ENCODE assay signal across 13 cellular contexts in the genomic region with DNA sequence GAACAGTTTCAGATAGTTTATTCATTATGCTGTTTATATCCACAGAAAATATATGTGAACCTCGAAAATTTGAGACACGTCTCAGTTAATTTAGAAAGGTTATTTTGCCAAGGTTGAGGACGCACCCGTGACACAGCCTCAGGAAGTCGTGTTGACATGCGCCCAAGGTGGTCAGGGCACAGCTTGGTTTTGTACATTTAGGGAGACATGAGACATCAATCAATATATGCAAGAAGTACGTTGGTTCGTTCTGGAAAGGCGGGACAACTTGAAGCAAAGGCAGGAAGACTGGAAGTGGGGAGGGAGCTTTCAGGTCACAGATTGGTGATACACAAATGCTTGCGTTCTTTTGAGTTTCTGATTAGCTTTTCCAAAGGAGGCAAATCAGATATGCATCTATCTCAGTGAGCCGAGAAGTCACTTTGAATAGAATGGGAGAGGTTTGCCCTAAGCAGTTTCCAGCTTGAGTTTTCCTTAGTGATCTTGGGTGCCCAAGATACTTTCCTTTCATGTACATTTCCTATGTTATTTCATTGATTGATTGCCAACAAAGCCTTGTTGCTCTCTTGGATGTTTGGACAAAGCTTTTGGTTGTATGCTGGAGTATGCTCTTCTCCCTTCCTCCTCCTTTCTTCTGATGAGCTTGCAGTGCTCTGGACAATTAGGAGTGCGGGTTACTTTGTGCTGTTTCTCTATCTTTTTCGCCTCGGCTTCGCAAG. TPM values are rescaled to one million over a fixed set of nuclear protein-coding genes. Genes with fewer than 3 reads are reported as not detected.
DNase-seq lines count a peak whose midpoint lies in the region; FAIRE-seq and TF ChIP-seq lines count a peak whose summit lies in the region.
"Had no signal": no experiment of that assay in that cellular context is flagged by ENCODE, and none has a peak within 500 bp of the region (broad histone marks: within the 10 kb centered on the region; RNA-seq: fewer than 3 reads in every experiment).

No MANE protein-coding gene starts in this region.

- H3K4me3 ChIP-seq in endocrine pancreas (ENCODE audit: control insufficient read depth, insufficient read depth, low read length) (peak overlapping the region; percentile 63), parathyroid adenoma (ENCODE audit: low read depth, low read length) (peak overlapping the region; percentile 2), H7 (ENCODE audit: insufficient read depth, low read depth, low read length) (no peak overlapping the region)
- H3K4me3 ChIP-seq: stomach had no signal

- H3K27ac ChIP-seq in parathyroid adenoma, result peak overlapping the region; percentile 11
- H3K27ac ChIP-seq: stomach had no signal

- peaks cover 8% of the 10 kb centered on the region for H3K79me2 ChIP-seq in parathyroid adenoma

- no peaks in the 10 kb centered on the region for H3K27me3 ChIP-seq in endocrine pancreas (ENCODE audit: control insufficient read depth, insufficient read depth, low read length)
- no peaks in the 10 kb centered on the region for H3K27me3 ChIP-seq in parathyroid adenoma (ENCODE audit: control insufficient read depth, insufficient read depth, low read length)
- no peaks in the 10 kb centered on the region for H3K27me3 ChIP-seq in H7 (ENCODE audit: control insufficient read depth, insufficient read depth, low read length)
- H3K27me3 ChIP-seq: stomach had no signal

- DNase-seq in GM12891 (ENCODE audit: insufficient read length, low spot score) (no peak), NCI-H2227 (lab: John Stamatoyannopoulos, UW; ENCODE audit: unreplicated experiment) (peak; percentile 50), H7 (no peak), GM12892 (ENCODE audit: insufficient read length) (no peak), NCI-H1694 (lab: John Stamatoyannopoulos, UW) (no peak), cerebellum (ENCODE audit: low spot score) (no peak)
- DNase-seq: activated CD8-positive, alpha-beta memory T cell treated with anti-CD3 and anti-CD28 coated beads, Interleukin-2, amount 50 U/mL, for 4 hours; kidney glomerular epithelial cell; stimulated activated CD4-positive, alpha-beta T cell treated with anti-CD3 and anti-CD28 coated beads, Interleukin-15, amount 100 ng/mL, for 24 hours; stomach had no signal

- H3K4me1 ChIP-seq in endocrine pancreas (ENCODE audit: control insufficient read depth, insufficient read depth, low read length), result peaks cover 15% of the 10 kb centered on the region
- H3K4me1 ChIP-seq in parathyroid adenoma, result peaks cover 16% of the 10 kb centered on the region

- H3K9ac ChIP-seq in endocrine pancreas (ENCODE audit: control insufficient read depth, insufficient read depth, low read length) (no peak overlapping the region), parathyroid adenoma (no peak overlapping the region)

- H3K36me3 ChIP-seq in endocrine pancreas (ENCODE audit: control insufficient read depth, insufficient read depth, low read length) (no peaks in the 10 kb centered on the region), parathyroid adenoma (ENCODE audit: control insufficient read depth, insufficient read depth, low read length) (no peaks in the 10 kb centered on the region), H7 (replicated peaks; ENCODE audit: control insufficient read depth, insufficient read depth, low read length) (peaks cover 9% of the 10 kb centered on the region)

- FAIRE-seq in GM12891 (lab: Jason Lieb, UNC) (peak; percentile 35), GM12892 (lab: Jason Lieb, UNC) (no peak)

- peak overlapping the region; percentile 36 for H3K4me2 ChIP-seq in parathyroid adenoma (ENCODE audit: low read length)

- peak overlapping the region; percentile 32 for H2AFZ ChIP-seq in parathyroid adenoma

- H3K9me3 ChIP-seq in endocrine pancreas (ENCODE audit: control insufficient read depth, low read length) (no peaks in the 10 kb centered on the region), parathyroid adenoma (ENCODE audit: control insufficient read depth, low read length) (no peaks in the 10 kb centered on the region)
- H3K9me3 ChIP-seq: stomach had no signal

- TF ChIP-seq POLR2A in GM12891 (IDR thresholded peaks at IDR 0.05; ENCODE audit: low read depth, low read length) (no peak), GM12892 (IDR thresholded peaks at IDR 0.05; ENCODE audit: low read depth, low read length) (no peak)

- TF ChIP-seq CTCF in parathyroid adenoma (IDR thresholded peaks at IDR 0.05), result no peak

TF ChIP-seq in GM12891, 5 proteins besides CTCF, POLR2A, EP300 and RAD21:
- TF ChIP-seq POU2F2 (IDR thresholded peaks at IDR 0.05; ENCODE audit: low read depth, low read length), result no peak
- no peak for TF ChIP-seq TAF1 (IDR thresholded peaks at IDR 0.05; ENCODE audit: low read depth, low read length)
- no peak for TF ChIP-seq SPI1 (IDR thresholded peaks at IDR 0.05; ENCODE audit: low read depth, low read length)
- TF ChIP-seq POLR2AphosphoS5 (IDR thresholded peaks at IDR 0.05; ENCODE audit: low read depth, low read length), result no peak
- TF ChIP-seq PAX5 (IDR thresholded peaks at IDR 0.05; ENCODE audit: insufficient read depth, low read length, severe bottlenecking), result no peak

RNA-seq across cellular contexts. Expression of gene SNAPC1, which starts 3.2 kb away (rescaled TPM):
- 4.7 TPM for polyA plus RNA-seq in GM12891 (2012; ENCODE audit: low read depth, missing spikeins)
- total RNA-seq in H7 (2014; rRNA removed; shearing (Covaris generic)), result 11.6 and 16.7 TPM in 2 replicates
- polyA plus RNA-seq in GM12892 (2012; ENCODE audit: missing spikeins), result 9.9 TPM
- total RNA-seq in cerebellum, result 6.9 TPM

RNA-seq across cellular contexts. Expression of gene SYT16, which starts 47.1 kb away (rescaled TPM):
- 0.05 TPM for polyA plus RNA-seq in GM12891 (2012; ENCODE audit: low read depth, missing spikeins)
- 0.35 and 0.37 TPM in 2 replicates for total RNA-seq in H7 (2014; rRNA removed; shearing (Covaris generic))
- not detected for polyA plus RNA-seq in GM12892 (2012; ENCODE audit: missing spikeins)
- 59.9 TPM for total RNA-seq in cerebellum
- total RNA-seq: Right ventricle myocardium inferior had no signal

Comparison
In these comparisons a context has a peak if more than half of its experiments do, and no peak if none do; other contexts are left out.
1. RNA of gene SYT16, which starts 47.1 kb away (total RNA-seq): 59.9 TPM in cerebellum (single experiment); 0.35 to 0.37 TPM in H7; every median in the first group is over 10 times any median in the second.